In the genomic region with DNA sequence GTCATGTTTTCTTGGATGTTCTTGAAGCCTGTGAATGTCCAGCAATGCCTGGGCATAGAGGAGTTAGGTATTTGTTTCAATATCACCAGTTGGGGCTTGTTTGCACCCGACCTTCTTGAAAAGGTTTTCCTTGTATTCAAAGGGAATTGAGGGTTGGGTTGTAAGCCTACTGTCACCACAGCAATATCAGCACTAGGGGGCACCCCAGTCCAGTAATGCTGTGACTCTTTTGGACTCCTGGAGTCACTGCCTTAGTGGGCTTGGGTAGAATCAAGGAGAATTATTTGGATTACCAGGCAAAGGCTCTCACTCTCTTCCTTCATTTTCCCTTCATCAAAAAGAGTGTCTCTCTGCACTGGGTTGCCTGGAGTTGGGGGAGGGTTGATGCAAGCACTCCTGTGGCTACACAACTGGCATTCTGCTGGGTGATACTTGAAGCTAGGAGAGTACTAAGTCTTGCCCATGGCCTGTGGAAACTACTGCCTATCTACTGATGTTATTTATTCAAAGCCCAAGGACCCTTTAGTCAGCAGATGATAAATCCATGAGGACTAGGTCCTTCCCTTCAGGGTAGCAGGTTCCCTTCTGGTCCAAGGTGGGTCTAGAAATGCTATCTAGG, we compare ENCODE assay signal across 8 cellular contexts. TPM values are rescaled to one million over a fixed set of nuclear protein-coding genes. Genes with fewer than 3 reads are reported as not detected.
DNase-seq lines count a peak whose midpoint lies in the region; ATAC-seq and TF ChIP-seq lines count a peak whose summit lies in the region.

No MANE protein-coding gene starts in this region.

- H3K36me3 Mint-ChIP-seq in Calu3 (ENCODE audit: insufficient read depth, unreplicated experiment), result no peaks in the 10 kb centered on the region
- H3K36me3 Mint-ChIP-seq in endodermal cell (ENCODE audit: low read depth), result no peaks in the 10 kb centered on the region

- no peaks in the 10 kb centered on the region for H3K4me1 ChIP-seq in endodermal cell (ENCODE audit: control insufficient read depth, insufficient read depth, low read length)
- H3K4me1 ChIP-seq in spleen, result no peaks in the 10 kb centered on the region

- H3K27me3 Mint-ChIP-seq in Calu3 (ENCODE audit: unreplicated experiment) (peaks cover 29% of the 10 kb centered on the region), endodermal cell (ENCODE audit: insufficient read depth) (peaks cover 16% of the 10 kb centered on the region)

- H3K4me3 ChIP-seq in WERI-Rb-1 (ENCODE audit: low read depth, low read length), result no peak overlapping the region
- H3K4me3 ChIP-seq in endodermal cell (ENCODE audit: low read length), result no peak overlapping the region
- H3K4me3 ChIP-seq in spleen, result no peak overlapping the region

- H3K27me3 ChIP-seq in WERI-Rb-1 (ENCODE audit: insufficient read depth, low read depth, severe bottlenecking) (peaks cover 76% of the 10 kb centered on the region), endodermal cell (ENCODE audit: control insufficient read depth, insufficient read depth, low read length, poor library complexity, severe bottlenecking) (peaks cover 6% of the 10 kb centered on the region), spleen (replicated peaks in 1 of 7) (peaks cover 0 to 5% (median 0%) of the 10 kb centered on the region in 7 donors)

- TF ChIP-seq CTCF in Calu3 (IDR thresholded peaks at IDR 0.05; ENCODE audit: unreplicated experiment), result peak; percentile 50
- TF ChIP-seq CTCF in WERI-Rb-1 (IDR thresholded peaks at IDR 0.05; ENCODE audit: low read depth, low read length), result peak; percentile 76
- peak; percentile 93 for TF ChIP-seq CTCF in endodermal cell (conservative IDR thresholded peaks at IDR 0.05)
- peak in 10 of 11 experiments; percentile 41 to 71 (median 54) for TF ChIP-seq CTCF in spleen (IDR thresholded peaks at IDR 0.05 in 8 of 11, conservative IDR thresholded peaks at IDR 0.05 in 3 of 11)

- BruUV-seq in Calu3 (replicated peaks; lab: Mats Ljungman, UMichigan), result no TSS peak

- 38% methylated on average over 1 of the region's 1 CpG; no CpG with 5 or more reads in 1 of the 2 experiments for WGBS in endodermal cell (ENCODE audit: insufficient coverage in 1 of 2, insufficient read length in 1 of 2), 2 experiments
- 23 to 50% (median 29%) methylated on average over 1 of the region's 1 CpG for WGBS in spleen, 5 donors

- peak; percentile 45 for ATAC-seq in HG03442 (IDR thresholded peaks at IDR 0.05; ENCODE audit: unreplicated experiment)
- no peak for ATAC-seq in GM18498 (IDR thresholded peaks at IDR 0.05; ENCODE audit: unreplicated experiment)

- H3K9me3 Mint-ChIP-seq in Calu3 (ENCODE audit: low read depth, unreplicated experiment) (no peaks in the 10 kb centered on the region), endodermal cell (peaks cover 10% of the 10 kb centered on the region)

- H3K9ac ChIP-seq in endodermal cell (ENCODE audit: extremely low read depth, low read length, poor library complexity, severe bottlenecking), result no peak overlapping the region

- H3K27ac Mint-ChIP-seq in Calu3 (ENCODE audit: unreplicated experiment) (no peak overlapping the region), endodermal cell (no peak overlapping the region)

- H3K4me1 Mint-ChIP-seq in Calu3 (ENCODE audit: low read depth, unreplicated experiment) (no peaks in the 10 kb centered on the region), endodermal cell (peaks cover 9% of the 10 kb centered on the region)

- TF ChIP-seq POLR2A in spleen (IDR thresholded peaks at IDR 0.05), result no peak

- H3K4me3 Mint-ChIP-seq in Calu3 (ENCODE audit: low read depth, unreplicated experiment), result no peak overlapping the region
- H3K4me3 Mint-ChIP-seq in endodermal cell, result no peak overlapping the region

- no peak overlapping the region for H3K27ac ChIP-seq in WERI-Rb-1
- H3K27ac ChIP-seq in endodermal cell (ENCODE audit: low read depth, low read length), result no peak overlapping the region
- no peak overlapping the region for H3K27ac ChIP-seq in spleen

- H3K36me3 ChIP-seq in WERI-Rb-1, result no peaks in the 10 kb centered on the region
- H3K36me3 ChIP-seq in endodermal cell (ENCODE audit: control insufficient read depth, insufficient read depth, low read length), result no peaks in the 10 kb centered on the region
- no peaks in the 10 kb centered on the region for H3K36me3 ChIP-seq in spleen

- no peaks in the 10 kb centered on the region for H3K9me3 ChIP-seq in WERI-Rb-1 (ENCODE audit: severe bottlenecking)
- no peaks in the 10 kb centered on the region for H3K9me3 ChIP-seq in endodermal cell (ENCODE audit: control insufficient read depth, low read length)
- H3K9me3 ChIP-seq in spleen, result peaks cover 0 to 4% (median 0%) of the 10 kb centered on the region in 8 donors

- intact Hi-C loops in Calu3 (cut with micrococcal nuclease; ENCODE audit: unreplicated experiment) (loop anchor here (2.0 kb wide), 2 partner anchors 492 to 566 kb away; no protein-coding TSS in a partner anchor), spleen (cut with DNase I; ENCODE audit: low total_unique reads) (loop anchor here (5.0 kb wide), 1 partner anchor 491 kb away; no protein-coding TSS in a partner anchor)

- peak; percentile 66 for DNase-seq in Calu3
- peak; percentile 50 for DNase-seq in WERI-Rb-1
- DNase-seq in endodermal cell, result peak; percentile 93
- no peak for DNase-seq in spleen
- no peak for DNase-seq in SK-N-DZ (ENCODE audit: low spot score)
- DNase-seq in D341Med (ENCODE audit: low spot score), result no peak

- CTCF ChIA-PET in Calu3 (lab: Charles Lee), result interaction anchor here (0.6 kb wide), 1 partner anchor 550 kb away, joined by 4 read pairs; no protein-coding TSS in a partner anchor

RNA-seq across cellular contexts. Expression of gene OR10R2, which starts 34.5 kb away (rescaled TPM):
- not detected in 2 replicates for total RNA-seq in Calu3 (2022)
- total RNA-seq in endodermal cell, result not detected
- not detected for polyA plus RNA-seq in endodermal cell (2013, experiment 1 of 2)
- polyA plus RNA-seq in endodermal cell (2013, experiment 2 of 2), result not detected
- total RNA-seq in spleen, result not detected
- polyA plus RNA-seq in spleen, result not detected
- not detected in 2 replicates for polyA plus RNA-seq in SK-N-DZ (2014; cell fraction: cytosol; rRNA removed)
- polyA plus RNA-seq in SK-N-DZ (2014; cell fraction: nucleus; rRNA removed), result not detected in 2 replicates

RNA-seq across cellular contexts. Expression of gene OR10K1, which starts 44.8 kb away (rescaled TPM):
- not detected in 2 replicates for total RNA-seq in Calu3 (2022)
- not detected for total RNA-seq in endodermal cell
- not detected for polyA plus RNA-seq in endodermal cell (2013, experiment 1 of 2)
- not detected for polyA plus RNA-seq in endodermal cell (2013, experiment 2 of 2)
- total RNA-seq in spleen, result not detected
- polyA plus RNA-seq in spleen, result under 1 TPM in 1 of 3 donors, not detected in 2; 0.07 TPM
- polyA plus RNA-seq in SK-N-DZ (2014; cell fraction: cytosol; rRNA removed), result not detected in 2 replicates
- not detected in 2 replicates for polyA plus RNA-seq in SK-N-DZ (2014; cell fraction: nucleus; rRNA removed)

RNA-seq across cellular contexts. Expression of gene OR6Y1, which starts 47.7 kb away (rescaled TPM):
- total RNA-seq in Calu3 (2022), result not detected in 2 replicates
- not detected for total RNA-seq in endodermal cell
- polyA plus RNA-seq in endodermal cell (2013, experiment 1 of 2), result not detected
- polyA plus RNA-seq in endodermal cell (2013, experiment 2 of 2), result not detected
- not detected for total RNA-seq in spleen
- not detected for polyA plus RNA-seq in spleen
- not detected in 2 replicates for polyA plus RNA-seq in SK-N-DZ (2014; cell fraction: cytosol; rRNA removed)
- not detected in 2 replicates for polyA plus RNA-seq in SK-N-DZ (2014; cell fraction: nucleus; rRNA removed)

Comparison
In these comparisons a context has a peak if more than half of its experiments do, and no peak if none do; other contexts are left out.
1. DNase-seq: peak in Calu3 (single experiment), WERI-Rb-1 (single experiment) and endodermal cell (single experiment); none in spleen (single experiment), SK-N-DZ (single experiment) and D341Med (single experiment).
2. Peak in every context shown above with its lines, with median percentiles within 50 percentile points of each other: CTCF ChIP-seq.